9 cellular contexts compared by ENCODE assay signal in the genomic region with DNA sequence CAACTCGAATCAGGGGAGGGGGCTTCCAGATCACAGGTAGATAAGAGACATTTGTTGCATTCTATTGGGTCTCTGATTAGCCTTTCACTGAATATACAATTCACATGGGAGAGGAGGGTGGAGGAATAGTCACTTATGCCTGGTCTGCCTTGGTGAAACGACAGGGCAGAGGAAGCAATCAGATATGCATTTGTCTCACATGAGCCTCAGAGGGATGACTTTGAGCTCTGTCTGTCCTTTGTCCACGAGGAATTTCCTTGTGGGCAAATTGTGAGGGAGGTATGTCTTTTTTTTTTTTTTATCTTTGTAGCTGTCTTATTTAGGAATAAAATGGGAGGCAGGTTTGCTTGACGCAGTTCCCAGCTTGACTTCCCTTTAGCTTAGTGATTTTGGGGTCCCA. TPM values are rescaled to one million over a fixed set of nuclear protein-coding genes. Genes with fewer than 3 reads are reported as not detected.
DNase-seq lines count a peak whose midpoint lies in the region; ATAC-seq and TF ChIP-seq lines count a peak whose summit lies in the region.
"Had no signal": no experiment of that assay in that cellular context is flagged by ENCODE, and none has a peak within 500 bp of the region (broad histone marks: within the 10 kb centered on the region; RNA-seq: fewer than 3 reads in every experiment).

No MANE protein-coding gene starts in this region.

- POLR2A ChIA-PET in activated CD8-positive, alpha-beta T cell treated with anti-CD3 and anti-CD28 coated beads for 36 hours (lab: Charles Lee): interaction anchor here (0.6 to 15.9 kb wide), 4 partner anchors 28 to 541 kb away, joined by 3 to 621 read pairs (median 3); partner anchors contain the start of gene TMSB4X

- H3K4me1 Mint-ChIP-seq in T-helper 1 cell treated with Interleukin-12 subunit alpha and Interleukin-12 subunit beta and Interleukin-4 antibody, amounts not matched to agents 30 μg/mL and 1 μg/mL, for 36 hours (ENCODE audit: low read depth): peaks cover 50% of the 10 kb centered on the region
- peaks cover 45% of the 10 kb centered on the region for H3K4me1 Mint-ChIP-seq in activated CD8-positive, alpha-beta T cell treated with anti-CD3 and anti-CD28 coated beads for 36 hours (ENCODE audit: low read depth)
- H3K4me1 Mint-ChIP-seq in stimulated activated memory B cell treated with anti-CD40 and anti-IgM and Interleukin-4, amounts not matched to agents 10 μg/mL and 1 μg/mL and 100 μg/mL, for 72 hours: peaks cover 47% of the 10 kb centered on the region

- H3K4me3 ChIP-seq in iPS-20b (ENCODE audit: low read length) (no peak overlapping the region), vagina (no peak overlapping the region)

- no peaks in the 10 kb centered on the region for H3K9me3 Mint-ChIP-seq in T-helper 1 cell treated with Interleukin-12 subunit alpha and Interleukin-12 subunit beta and Interleukin-4 antibody, amounts not matched to agents 30 μg/mL and 1 μg/mL, for 36 hours
- H3K9me3 Mint-ChIP-seq in activated CD8-positive, alpha-beta T cell treated with anti-CD3 and anti-CD28 coated beads for 36 hours: no peaks in the 10 kb centered on the region
- H3K9me3 Mint-ChIP-seq in stimulated activated memory B cell treated with anti-CD40 and anti-IgM and Interleukin-4, amounts not matched to agents 10 μg/mL and 1 μg/mL and 100 μg/mL, for 72 hours: no peaks in the 10 kb centered on the region

- DNase-seq in T-helper 1 cell: no peak
- no peak for DNase-seq in activated CD8-positive, alpha-beta T cell treated with anti-CD3 and anti-CD28 coated beads for 36 hours
- DNase-seq in SKM-1 treated with dmso at 0.1 percent for 144 hours (lab: John Stamatoyannopoulos, UW; ENCODE audit: unreplicated experiment): no peak
- no peak for DNase-seq in NCI-H1048 (lab: John Stamatoyannopoulos, UW)
- DNase-seq in vagina (ENCODE audit: extremely low spot score in 2 of 2): no peak
- DNase-seq: 8988T had no signal

- no peak for ATAC-seq in activated CD8-positive, alpha-beta T cell treated with anti-CD3 and anti-CD28 coated beads for 36 hours
- ATAC-seq in stimulated activated memory B cell treated with anti-CD40 and anti-IgM and Interleukin-4, amounts not matched to agents 10 μg/mL and 1 μg/mL and 100 μg/mL, for 72 hours: no peak

- H3K9ac ChIP-seq in iPS-20b (ENCODE audit: low read depth, low read length): peak overlapping the region; percentile 37; the same call in 1 of the 2 replicates

- H3K27me3 ChIP-seq in iPS-20b (ENCODE audit: insufficient read depth, low read length): no peaks in the 10 kb centered on the region
- H3K27me3 ChIP-seq in vagina: no peaks in the 10 kb centered on the region

- H3K27ac ChIP-seq in iPS-20b (ENCODE audit: low read length): no peak overlapping the region
- no peak overlapping the region for H3K27ac ChIP-seq in vagina

- TF ChIP-seq CTCF in activated CD8-positive, alpha-beta T cell treated with anti-CD3 and anti-CD28 coated beads for 36 hours (IDR thresholded peaks at IDR 0.05): no peak
- no peak for TF ChIP-seq CTCF in vagina (IDR thresholded peaks at IDR 0.05)

- CTCF ChIA-PET in activated CD8-positive, alpha-beta T cell treated with anti-CD3 and anti-CD28 coated beads for 36 hours (lab: Charles Lee): interaction anchor here (0.6 to 10.1 kb wide), 63 partner anchors 9 to 561 kb away, joined by 3 to 150 read pairs (median 5); partner anchors contain the start of genes PRPS2 and TMSB4X

- H3K27ac Mint-ChIP-seq in T-helper 1 cell treated with Interleukin-12 subunit alpha and Interleukin-12 subunit beta and Interleukin-4 antibody, amounts not matched to agents 30 μg/mL and 1 μg/mL, for 36 hours: peak overlapping the region; percentile 92
- H3K27ac Mint-ChIP-seq in activated CD8-positive, alpha-beta T cell treated with anti-CD3 and anti-CD28 coated beads for 36 hours: peak overlapping the region; percentile 95
- peak overlapping the region; percentile 97 for H3K27ac Mint-ChIP-seq in stimulated activated memory B cell treated with anti-CD40 and anti-IgM and Interleukin-4, amounts not matched to agents 10 μg/mL and 1 μg/mL and 100 μg/mL, for 72 hours

- peaks cover 6% of the 10 kb centered on the region for H3K4me1 ChIP-seq in iPS-20b (ENCODE audit: insufficient read depth, low read length)
- peaks cover 13% of the 10 kb centered on the region for H3K4me1 ChIP-seq in vagina

- H3K4me3 Mint-ChIP-seq in T-helper 1 cell treated with Interleukin-12 subunit alpha and Interleukin-12 subunit beta and Interleukin-4 antibody, amounts not matched to agents 30 μg/mL and 1 μg/mL, for 36 hours: no peak overlapping the region
- no peak overlapping the region for H3K4me3 Mint-ChIP-seq in activated CD8-positive, alpha-beta T cell treated with anti-CD3 and anti-CD28 coated beads for 36 hours
- no peak overlapping the region for H3K4me3 Mint-ChIP-seq in stimulated activated memory B cell treated with anti-CD40 and anti-IgM and Interleukin-4, amounts not matched to agents 10 μg/mL and 1 μg/mL and 100 μg/mL, for 72 hours

- H3K36me3 ChIP-seq in iPS-20b (ENCODE audit: insufficient read depth, low read depth, low read length) (no peaks in the 10 kb centered on the region), vagina (no peaks in the 10 kb centered on the region)

- H3K9me3 ChIP-seq in iPS-20b (ENCODE audit: insufficient read depth, low read depth, low read length) (no peaks in the 10 kb centered on the region), vagina (no peaks in the 10 kb centered on the region)

- H3K27me3 Mint-ChIP-seq in T-helper 1 cell treated with Interleukin-12 subunit alpha and Interleukin-12 subunit beta and Interleukin-4 antibody, amounts not matched to agents 30 μg/mL and 1 μg/mL, for 36 hours (ENCODE audit: low read depth): no peaks in the 10 kb centered on the region
- no peaks in the 10 kb centered on the region for H3K27me3 Mint-ChIP-seq in activated CD8-positive, alpha-beta T cell treated with anti-CD3 and anti-CD28 coated beads for 36 hours
- H3K27me3 Mint-ChIP-seq in stimulated activated memory B cell treated with anti-CD40 and anti-IgM and Interleukin-4, amounts not matched to agents 10 μg/mL and 1 μg/mL and 100 μg/mL, for 72 hours: no peaks in the 10 kb centered on the region

- intact Hi-C loops in activated CD8-positive, alpha-beta T cell treated with anti-CD3 and anti-CD28 coated beads for 36 hours (cut with micrococcal nuclease): loop anchor here (2.0 kb wide), 1 partner anchor 542 kb away; no protein-coding TSS in a partner anchor
- intact Hi-C loops in vagina (cut with DNase I): no loop called here

- no peaks in the 10 kb centered on the region for H3K36me3 Mint-ChIP-seq in T-helper 1 cell treated with Interleukin-12 subunit alpha and Interleukin-12 subunit beta and Interleukin-4 antibody, amounts not matched to agents 30 μg/mL and 1 μg/mL, for 36 hours (ENCODE audit: low read depth)
- no peaks in the 10 kb centered on the region for H3K36me3 Mint-ChIP-seq in activated CD8-positive, alpha-beta T cell treated with anti-CD3 and anti-CD28 coated beads for 36 hours (ENCODE audit: low read depth)
- H3K36me3 Mint-ChIP-seq in stimulated activated memory B cell treated with anti-CD40 and anti-IgM and Interleukin-4, amounts not matched to agents 10 μg/mL and 1 μg/mL and 100 μg/mL, for 72 hours: no peaks in the 10 kb centered on the region

- no peak for TF ChIP-seq POLR2A in vagina (IDR thresholded peaks at IDR 0.05)

RNA-seq across cellular contexts. Expression of gene TMSB4X, which starts 28.5 kb away (rescaled TPM):
- total RNA-seq in activated CD8-positive, alpha-beta T cell treated with anti-CD3 and anti-CD28 coated beads for 36 hours: 1,000 to 10,000 TPM; 5,169 to 5,393 TPM
- total RNA-seq in vagina: 3,119 TPM

RNA-seq across cellular contexts. Expression of gene TLR8, which starts 40.0 kb away (rescaled TPM):
- not detected for total RNA-seq in activated CD8-positive, alpha-beta T cell treated with anti-CD3 and anti-CD28 coated beads for 36 hours
- 0.25 TPM for total RNA-seq in vagina
